1 cellular context compared by ENCODE assay signal in genomic region chr2:47321006-47321405, GRCh38.
TF ChIP-seq lines count a peak whose summit lies in the region.

No MANE protein-coding gene starts in this region.

TF ChIP-seq in HepG2, 621 proteins besides CTCF, POLR2A, EP300 and RAD21 (continued from another document):
- TF ChIP-seq ZBTB40 (IDR thresholded peaks at IDR 0.05) (no peak), ZBTB40 (CRISPR knock-in tag; IDR thresholded peaks at IDR 0.05) (no peak), ZNF234 (CRISPR knock-in tag; conservative IDR thresholded peaks at IDR 0.05) (no peak), FOXJ3 (CRISPR knock-in tag; IDR thresholded peaks at IDR 0.05; ENCODE audit: borderline replicate concordance) (0 out of 2 replicates have a peak, but pooled peaks have one; percentile 27), ZSCAN5A (CRISPR knock-in tag; IDR thresholded peaks at IDR 0.05; ENCODE audit: borderline replicate concordance) (no peak), ZNF354B (CRISPR knock-in tag; IDR thresholded peaks at IDR 0.05) (no peak), ZBTB26 (CRISPR knock-in tag; IDR thresholded peaks at IDR 0.05; ENCODE audit: borderline replicate concordance) (no peak), ZNF557 (CRISPR knock-in tag; IDR thresholded peaks at IDR 0.05) (no peak), ZNF850 (CRISPR knock-in tag; conservative IDR thresholded peaks at IDR 0.05) (no peak), ZFP1 (CRISPR knock-in tag; IDR thresholded peaks at IDR 0.05) (0 out of 2 replicates have a peak, but pooled peaks have one; percentile 29), ERF (CRISPR knock-in tag; IDR thresholded peaks at IDR 0.05) (0 out of 2 replicates have a peak, but pooled peaks have one; percentile 16), ZNF629 (CRISPR knock-in tag; conservative IDR thresholded peaks at IDR 0.05) (peak; percentile 50; the same call in 1 of the 2 replicates), ZNF747 (CRISPR knock-in tag; IDR thresholded peaks at IDR 0.05; ENCODE audit: borderline replicate concordance) (no peak), ZNF3 (CRISPR knock-in tag; IDR thresholded peaks at IDR 0.05) (peak; percentile 28; the same call in 1 of the 2 replicates), SIX1 (CRISPR knock-in tag; IDR thresholded peaks at IDR 0.05; ENCODE audit: borderline replicate concordance) (no peak), ZSCAN20 (CRISPR knock-in tag; IDR thresholded peaks at IDR 0.05; ENCODE audit: borderline replicate concordance) (no peak), ZNF431 (CRISPR knock-in tag; IDR thresholded peaks at IDR 0.05; ENCODE audit: borderline replicate concordance, low read depth) (no peak), ZBED4 (CRISPR knock-in tag; IDR thresholded peaks at IDR 0.05; ENCODE audit: borderline replicate concordance) (no peak), YEATS4 (CRISPR knock-in tag; IDR thresholded peaks at IDR 0.05; ENCODE audit: borderline replicate concordance) (no peak), MEF2D (CRISPR knock-in tag; IDR thresholded peaks at IDR 0.05) (no peak), PHF5A (CRISPR knock-in tag; IDR thresholded peaks at IDR 0.05; ENCODE audit: low read depth, unreplicated experiment) (no peak), CEBPG (CRISPR knock-in tag; IDR thresholded peaks at IDR 0.05) (no peak)
